In genomic region chr3:109072208-109072607, GRCh38 we compare ENCODE assay signal across 10 cellular contexts. TPM values are rescaled to one million over a fixed set of nuclear protein-coding genes. Genes with fewer than 3 reads are reported as not detected.
DNase-seq lines count a peak whose midpoint lies in the region; ATAC-seq and TF ChIP-seq lines count a peak whose summit lies in the region.
"Had no signal": no experiment of that assay in that cellular context is flagged by ENCODE, and none has a peak within 500 bp of the region (broad histone marks: within the 10 kb centered on the region; RNA-seq: fewer than 3 reads in every experiment).

No MANE protein-coding gene starts in this region.

- H3K36me3 Mint-ChIP-seq in endothelial cell (ENCODE audit: low read depth, unreplicated experiment) = no peaks in the 10 kb centered on the region

- WGBS in psoas muscle, 3 donors = 60 to 74% (median 66%) methylated on average over 7 of the region's 7 CpGs
- 63% methylated on average over 7 of the region's 7 CpGs for WGBS in suprapubic skin

- no peak for TF ChIP-seq CTCF in endothelial cell (IDR thresholded peaks at IDR 0.05; ENCODE audit: unreplicated experiment)
- TF ChIP-seq CTCF in psoas muscle (IDR thresholded peaks at IDR 0.05) = no peak
- no peak for TF ChIP-seq CTCF in suprapubic skin (IDR thresholded peaks at IDR 0.05)

- intact Hi-C loops in psoas muscle (cut with DNase I) = no loop called here

- H3K4me1 Mint-ChIP-seq in endothelial cell (ENCODE audit: unreplicated experiment) = peaks cover 29% of the 10 kb centered on the region

- H3K36me3 ChIP-seq in psoas muscle (ENCODE audit: insufficient read depth in 1 of 2, low read depth in 1 of 2) (no peaks in the 10 kb centered on the region), suprapubic skin (no peaks in the 10 kb centered on the region)

- no peak for TF ChIP-seq EP300 in suprapubic skin (IDR thresholded peaks at IDR 0.05)

- no peak for TF ChIP-seq POLR2A in suprapubic skin (IDR thresholded peaks at IDR 0.05)

- no peak for DNase-seq in endothelial cell (ENCODE audit: low spot score)
- DNase-seq in psoas muscle = no peak
- DNase-seq in suprapubic skin (ENCODE audit: low spot score in 2 of 2) = no peak
- no peak for DNase-seq in NCI-H1930 (lab: John Stamatoyannopoulos, UW)
- DNase-seq: NCI-H1694 treated with DMSO at 0.1 percent for 48 hours had no signal

- no peak overlapping the region for H3K4me3 ChIP-seq in psoas muscle
- no peak overlapping the region for H3K4me3 ChIP-seq in suprapubic skin

- peak overlapping the region; percentile 19 for H3K27ac Mint-ChIP-seq in endothelial cell (ENCODE audit: unreplicated experiment)

- no peak overlapping the region for H3K4me3 Mint-ChIP-seq in endothelial cell (ENCODE audit: unreplicated experiment)

- H3K9me3 ChIP-seq in psoas muscle (no peaks in the 10 kb centered on the region), suprapubic skin (no peaks in the 10 kb centered on the region)

- no peaks in the 10 kb centered on the region for H3K9me3 Mint-ChIP-seq in endothelial cell (ENCODE audit: unreplicated experiment)

- no peak overlapping the region for H3K27ac ChIP-seq in psoas muscle
- H3K27ac ChIP-seq in suprapubic skin = no peak overlapping the region
- H3K27ac ChIP-seq: epithelial cell of prostate had no signal

- ATAC-seq in GM18907 (IDR thresholded peaks at IDR 0.05; ENCODE audit: unreplicated experiment) (peak; percentile 97), GM21515 (IDR thresholded peaks at IDR 0.05; ENCODE audit: unreplicated experiment) (peak; percentile 85), HG03159 (IDR thresholded peaks at IDR 0.05; ENCODE audit: unreplicated experiment) (peak; percentile 87), psoas muscle (no peak)

- no peaks in the 10 kb centered on the region for H3K27me3 ChIP-seq in psoas muscle (ENCODE audit: insufficient read depth in 3 of 3, low read length in 2 of 3)
- no peaks in the 10 kb centered on the region for H3K27me3 ChIP-seq in suprapubic skin

- H3K4me1 ChIP-seq in psoas muscle = peaks cover 14% of the 10 kb centered on the region
- no peaks in the 10 kb centered on the region for H3K4me1 ChIP-seq in suprapubic skin

- H3K27me3 Mint-ChIP-seq in endothelial cell (ENCODE audit: unreplicated experiment) = peaks cover 4% of the 10 kb centered on the region

RNA-seq across cellular contexts. Expression of gene MORC1, which starts 45.7 kb away (rescaled TPM):
- total RNA-seq in endothelial cell (ENCODE audit: unreplicated experiment) (0.10 TPM), psoas muscle (not detected), suprapubic skin (not detected)
- polyA plus RNA-seq in psoas muscle = not detected
- total RNA-seq: osteocyte had no signal

Comparison
In these comparisons a context has a peak if more than half of its experiments do, and no peak if none do; other contexts are left out.
1. ATAC-seq: peak in GM18907 (single experiment), GM21515 (single experiment) and HG03159 (single experiment); none in psoas muscle (0 of 4).